In the genomic region with DNA sequence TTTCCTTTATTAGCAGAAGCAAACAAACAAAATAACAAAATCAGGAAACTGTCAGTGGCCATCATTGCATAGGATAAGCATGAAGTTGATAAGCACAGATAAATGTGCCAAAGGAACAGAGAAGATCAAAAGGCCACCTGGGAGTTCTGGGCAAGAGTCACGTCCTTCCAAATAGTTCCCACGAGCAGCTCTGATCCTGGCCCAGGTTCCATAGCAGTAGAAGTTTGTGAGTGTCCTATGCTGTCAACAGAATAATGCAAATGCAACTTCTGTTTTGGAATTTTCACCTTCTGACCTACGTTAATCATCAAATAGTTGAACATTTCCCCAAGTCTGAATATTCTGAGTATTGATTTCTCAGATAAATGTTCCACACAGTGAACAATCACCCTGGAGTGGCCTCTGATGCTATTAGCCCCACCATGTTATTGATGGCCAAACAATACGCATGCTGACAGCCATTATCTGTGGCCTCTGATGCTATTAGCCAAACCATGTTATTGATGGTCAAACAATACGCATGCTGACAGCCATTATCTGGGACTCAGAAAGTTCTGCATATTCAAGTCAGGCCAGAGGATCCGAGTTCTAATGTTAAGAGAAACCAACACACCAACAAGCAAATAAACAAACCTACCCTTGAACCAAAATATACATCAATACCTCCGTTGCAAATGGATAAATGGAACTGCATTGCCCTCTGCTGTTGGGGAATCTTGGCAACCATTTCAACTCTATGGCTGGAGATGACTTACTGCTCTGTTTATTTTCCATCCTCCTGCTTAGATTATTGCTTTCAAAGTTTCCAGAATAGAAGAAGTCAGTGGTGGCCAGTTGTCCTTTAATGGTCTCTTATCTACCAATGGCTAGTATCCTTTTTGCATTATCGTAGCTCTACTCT, we compare ENCODE assay signal across 7 cellular contexts.
DNase-seq lines count a peak whose midpoint lies in the region; ATAC-seq and TF ChIP-seq lines count a peak whose summit lies in the region.

No MANE protein-coding gene starts in this region.

- ATAC-seq in GM19328 (IDR thresholded peaks at IDR 0.05; ENCODE audit: unreplicated experiment) = no peak
- no peak for ATAC-seq in HG02798 (IDR thresholded peaks at IDR 0.05; ENCODE audit: poor library complexity, unreplicated experiment)

- H3K4me3 ChIP-seq in GM06990 (replicated peaks; ENCODE audit: low read depth, low read length) (no peak overlapping the region), choroid plexus epithelial cell (ENCODE audit: low read depth, low read length) (no peak overlapping the region), osteoblast (ENCODE audit: insufficient read depth, low read length) (no peak overlapping the region)

- H3K27ac ChIP-seq in osteoblast (ENCODE audit: low read depth, low read length) = no peak overlapping the region

- H4K20me1 ChIP-seq in osteoblast (ENCODE audit: insufficient read depth, low read length) = no peaks in the 10 kb centered on the region

- no peak overlapping the region for H3K4me2 ChIP-seq in osteoblast (ENCODE audit: insufficient read depth, low read length)

- no peaks in the 10 kb centered on the region for H3K79me2 ChIP-seq in osteoblast (ENCODE audit: insufficient read depth, low read length)

- no peaks in the 10 kb centered on the region for H3K36me3 ChIP-seq in GM06990 (ENCODE audit: control insufficient read depth, insufficient read depth, low read length)
- no peaks in the 10 kb centered on the region for H3K36me3 ChIP-seq in osteoblast (ENCODE audit: insufficient read depth, low read length)

- intact Hi-C loops in posterior cingulate gyrus (cut with DNase I) = no loop called here

- H2AFZ ChIP-seq in osteoblast (ENCODE audit: low read length) = peak overlapping the region; percentile 5

- H3K27me3 ChIP-seq in GM06990 (replicated peaks; ENCODE audit: control insufficient read depth, insufficient read depth, low read length) (no peaks in the 10 kb centered on the region), osteoblast (ENCODE audit: insufficient read depth, low read length) (no peaks in the 10 kb centered on the region)

- TF ChIP-seq CTCF in GM06990 (IDR thresholded peaks at IDR 0.05; ENCODE audit: insufficient read depth, low read length, poor library complexity, severe bottlenecking) = peak; percentile 34
- peak; percentile 64 for TF ChIP-seq CTCF in choroid plexus epithelial cell (conservative IDR thresholded peaks at IDR 0.05; ENCODE audit: low read depth, low read length)
- TF ChIP-seq CTCF in osteoblast (IDR thresholded peaks at IDR 0.05; ENCODE audit: extremely low read depth, low read depth, low read length) = peak; percentile 60

- DNase-seq in GM06990 (ENCODE audit: extremely low read depth, insufficient read length) (no peak), M059J (ENCODE audit: low read depth) (peak; percentile 10), choroid plexus epithelial cell (ENCODE audit: low read depth) (peak; percentile 63), osteoblast (ENCODE audit: insufficient read length, low spot score, missing footprints) (no peak), posterior cingulate gyrus (no peak)

- H3K9me3 ChIP-seq in osteoblast (ENCODE audit: low read depth, low read length) = no peaks in the 10 kb centered on the region

- H3K4me1 ChIP-seq in osteoblast (ENCODE audit: insufficient read depth, low read length) = no peaks in the 10 kb centered on the region

Comparison
In these comparisons a context has a peak if more than half of its experiments do, and no peak if none do; other contexts are left out.
1. DNase-seq: peak in M059J (single experiment) and choroid plexus epithelial cell (single experiment); none in GM06990 (single experiment), osteoblast (single experiment) and posterior cingulate gyrus (0 of 10).
2. Peak in every context shown above with its lines, with median percentiles within 50 percentile points of each other: CTCF ChIP-seq.